Comparison of ENCODE assay signal across 14 cellular contexts in genomic region chr7:143126146-143126545, GRCh38. TPM values are rescaled to one million over a fixed set of nuclear protein-coding genes. Genes with fewer than 3 reads are reported as not detected.
DNase-seq lines count a peak whose midpoint lies in the region; ATAC-seq and TF ChIP-seq lines count a peak whose summit lies in the region.
"Had no signal": no experiment of that assay in that cellular context is flagged by ENCODE, and none has a peak within 500 bp of the region (broad histone marks: within the 10 kb centered on the region; RNA-seq: fewer than 3 reads in every experiment).

No MANE protein-coding gene starts in this region.

- H3K4me1 Mint-ChIP-seq in glutamatergic neuron (ENCODE audit: low read depth, unreplicated experiment) (no peaks in the 10 kb centered on the region), WTC11 (peaks cover 5% of the 10 kb centered on the region)
- no peaks in the 10 kb centered on the region for H3K4me1 Mint-ChIP-seq in activated naive CD4-positive, alpha-beta T cell treated with anti-CD3 and anti-CD28 coated beads, Interleukin-2, amount 10 ng/mL, durations not matched to agents 7 days and 5 days
- H3K4me1 Mint-ChIP-seq: nephron had no signal

- no peak for ATAC-seq in WTC11

- DNase-seq in GM23248 = peak; percentile 48
- peak; percentile 95 for DNase-seq in SIG-M5 treated with dmso at 0.1 percent for 504 hours (lab: John Stamatoyannopoulos, UW; ENCODE audit: unreplicated experiment)
- peak; percentile 76 for DNase-seq in fibroblast of gingiva (ENCODE audit: low read depth)
- no peak for DNase-seq in glutamatergic neuron
- no peak for DNase-seq in WTC11 (ENCODE audit: low spot score)
- DNase-seq in activated naive CD4-positive, alpha-beta T cell treated with anti-CD3 and anti-CD28 coated beads, Interleukin-2, amount 10 ng/mL, durations not matched to agents 7 days and 5 days = no peak
- DNase-seq: adrenal gland, DMS53, NCI-H1105, NCI-H748 treated with DMSO at 0.1 percent for 48 hours, spleen had no signal

- TF ChIP-seq CTCF in glutamatergic neuron (IDR thresholded peaks at IDR 0.05; ENCODE audit: partially characterized antibody, unreplicated experiment) (no peak), WTC11 (IDR thresholded peaks at IDR 0.05) (no peak)

- no peak overlapping the region for H3K4me3 ChIP-seq in GM23248
- H3K4me3 ChIP-seq in skeletal muscle satellite cell (ENCODE audit: low read length) = no peak overlapping the region
- H3K4me3 ChIP-seq: adrenal gland, spleen had no signal

- H3K27ac Mint-ChIP-seq in glutamatergic neuron (ENCODE audit: unreplicated experiment) (no peak overlapping the region), WTC11 (no peak overlapping the region)
- no peak overlapping the region for H3K27ac Mint-ChIP-seq in activated naive CD4-positive, alpha-beta T cell treated with anti-CD3 and anti-CD28 coated beads, Interleukin-2, amount 10 ng/mL, durations not matched to agents 7 days and 5 days
- H3K27ac Mint-ChIP-seq: nephron had no signal

- H3K9me3 Mint-ChIP-seq in glutamatergic neuron (ENCODE audit: unreplicated experiment) (peaks cover 3% of the 10 kb centered on the region), WTC11 (peaks cover 49% of the 10 kb centered on the region)
- H3K9me3 Mint-ChIP-seq in activated naive CD4-positive, alpha-beta T cell treated with anti-CD3 and anti-CD28 coated beads, Interleukin-2, amount 10 ng/mL, durations not matched to agents 7 days and 5 days = peaks cover 6% of the 10 kb centered on the region

- H3K9ac ChIP-seq in GM23248 (no peak overlapping the region), skeletal muscle satellite cell (ENCODE audit: low read depth, low read length) (no peak overlapping the region)

- H4K20me1 ChIP-seq in GM23248 (ENCODE audit: insufficient read depth) = no peaks in the 10 kb centered on the region

- H3K27me3 Mint-ChIP-seq in glutamatergic neuron (ENCODE audit: unreplicated experiment) (peaks cover 4% of the 10 kb centered on the region), WTC11 (ENCODE audit: low read depth) (peaks cover 3% of the 10 kb centered on the region; the same call in 1 of the 2 replicates)
- no peaks in the 10 kb centered on the region for H3K27me3 Mint-ChIP-seq in activated naive CD4-positive, alpha-beta T cell treated with anti-CD3 and anti-CD28 coated beads, Interleukin-2, amount 10 ng/mL, durations not matched to agents 7 days and 5 days

- H2AFZ ChIP-seq in GM23248 = no peak overlapping the region

- H3F3A ChIP-seq in GM23248 (ENCODE audit: insufficient read depth) = 0 out of 2 replicates have a peak, but pooled peaks cover 5% of the 10 kb centered on the region

- H3K4me1 ChIP-seq in GM23248 (ENCODE audit: insufficient read depth) (no peaks in the 10 kb centered on the region), skeletal muscle satellite cell (ENCODE audit: control insufficient read depth, insufficient read depth, low read length) (peaks cover 17% of the 10 kb centered on the region)
- H3K4me1 ChIP-seq: adrenal gland had no signal

- H3K4me3 Mint-ChIP-seq in glutamatergic neuron (ENCODE audit: unreplicated experiment) (no peak overlapping the region), WTC11 (no peak overlapping the region)
- H3K4me3 Mint-ChIP-seq in activated naive CD4-positive, alpha-beta T cell treated with anti-CD3 and anti-CD28 coated beads, Interleukin-2, amount 10 ng/mL, durations not matched to agents 7 days and 5 days = no peak overlapping the region
- H3K4me3 Mint-ChIP-seq: nephron had no signal

- POLR2A ChIA-PET in WTC11 (lab: Charles Lee) = no interaction called here

- 0 to 7% methylated on average over 1 of the region's 1 CpG for WGBS in GM23248 (ENCODE audit: low coverage in 1 of 2, low lambda C conversion rate in 2 of 2, missing lambda C conversion rate in 2 of 2), 2 experiments

- H3K36me3 Mint-ChIP-seq in glutamatergic neuron (ENCODE audit: unreplicated experiment) (no peaks in the 10 kb centered on the region), WTC11 (peaks cover 34% of the 10 kb centered on the region)
- no peaks in the 10 kb centered on the region for H3K36me3 Mint-ChIP-seq in activated naive CD4-positive, alpha-beta T cell treated with anti-CD3 and anti-CD28 coated beads, Interleukin-2, amount 10 ng/mL, durations not matched to agents 7 days and 5 days

- H3K9me2 ChIP-seq in GM23248 (ENCODE audit: insufficient read depth) = no peaks in the 10 kb centered on the region

- H3K9me3 ChIP-seq in GM23248 (ENCODE audit: low read depth) (no peaks in the 10 kb centered on the region), skeletal muscle satellite cell (replicated peaks; ENCODE audit: low read length) (no peaks in the 10 kb centered on the region)
- H3K9me3 ChIP-seq: adrenal gland had no signal

- H3K36me3 ChIP-seq in GM23248 (ENCODE audit: low read depth) (no peaks in the 10 kb centered on the region), skeletal muscle satellite cell (ENCODE audit: insufficient read depth, low read length) (no peaks in the 10 kb centered on the region)
- H3K36me3 ChIP-seq: adrenal gland, spleen had no signal

- no peak overlapping the region for H3K27ac ChIP-seq in GM23248
- H3K27ac ChIP-seq: adrenal gland, spleen had no signal

- CTCF ChIA-PET in WTC11 (lab: Charles Lee) = interaction anchor here (1.2 kb wide), 1 partner anchor 89 kb away, joined by 6 read pairs; no protein-coding TSS in a partner anchor
- CTCF ChIA-PET in activated naive CD4-positive, alpha-beta T cell treated with anti-CD3 and anti-CD28 coated beads, Interleukin-2, amount 10 ng/mL, durations not matched to agents 7 days and 5 days (lab: Charles Lee) = interaction anchor here (0.9 to 1.3 kb wide), 2 partner anchors 89 to 337 kb away, joined by 3 read pairs; no protein-coding TSS in a partner anchor

- no peaks in the 10 kb centered on the region for H3K79me2 ChIP-seq in GM23248 (ENCODE audit: insufficient read depth)

- H3K27me3 ChIP-seq in GM23248 (replicated peaks; ENCODE audit: insufficient read depth) (no peaks in the 10 kb centered on the region), skeletal muscle satellite cell (ENCODE audit: control insufficient read depth, insufficient read depth, low read length) (no peaks in the 10 kb centered on the region)
- H3K27me3 ChIP-seq: adrenal gland, spleen had no signal

- H3K4me2 ChIP-seq in GM23248 (ENCODE audit: unreplicated experiment) = no peak overlapping the region
- H3K4me2 ChIP-seq in skeletal muscle satellite cell (ENCODE audit: low read length) = peak overlapping the region; percentile 44

- in situ Hi-C loops in GM23248 (cut with MboI) = no loop called here

TF ChIP-seq in WTC11, 78 proteins besides CTCF, POLR2A, EP300 and RAD21:
- TF ChIP-seq JAZF1 (CRISPR knock-in tag; IDR thresholded peaks at IDR 0.05) = no peak
- TF ChIP-seq TCF7 (CRISPR knock-in tag; IDR thresholded peaks at IDR 0.05; ENCODE audit: low read depth) = no peak
- no peak for TF ChIP-seq USF1 (CRISPR knock-in tag; IDR thresholded peaks at IDR 0.05)
- no peak for TF ChIP-seq TP53 (CRISPR knock-in tag; IDR thresholded peaks at IDR 0.05)
- TF ChIP-seq ATF2 (CRISPR knock-in tag; IDR thresholded peaks at IDR 0.05; ENCODE audit: borderline replicate concordance, low read depth) = no peak
- TF ChIP-seq ERG (CRISPR knock-in tag; IDR thresholded peaks at IDR 0.05) = no peak
- no peak for TF ChIP-seq TEAD4 (CRISPR knock-in tag; IDR thresholded peaks at IDR 0.05)

RNA-seq across cellular contexts. Expression of gene PIP, which starts 5.7 kb away (rescaled TPM):
- not detected in 2 replicates for total RNA-seq in GM23248 (2014; rRNA removed; shearing (Covaris generic))
- polyA plus RNA-seq in GM23248 (2016; fragmentation: Nextera tagmentation; extraction: Ambion mirVana) = not detected in 2 replicates
- total RNA-seq in skeletal muscle satellite cell (2012; rRNA removed) = not detected in 2 replicates
- total RNA-seq in glutamatergic neuron (ENCODE audit: unreplicated experiment) = not detected
- not detected in 3 replicates for total RNA-seq in WTC11 (2021)
- total RNA-seq: adrenal gland; spleen; T-helper 2 cell treated with Interferon-gamma antibody and Interleukin-4, amounts not matched to agents 100 ng/mL and 5 ng/mL, for 36 hours had no signal
- polyA plus RNA-seq: adrenal gland, spleen had no signal

RNA-seq across cellular contexts. Expression of gene TAS2R39, which starts 57.1 kb away (rescaled TPM):
- total RNA-seq in GM23248 (2014; rRNA removed; shearing (Covaris generic)) = not detected in 2 replicates
- not detected in 2 replicates for polyA plus RNA-seq in GM23248 (2016; fragmentation: Nextera tagmentation; extraction: Ambion mirVana)
- total RNA-seq in skeletal muscle satellite cell (2012; rRNA removed) = not detected in 2 replicates
- total RNA-seq in glutamatergic neuron (ENCODE audit: unreplicated experiment) (not detected), WTC11 (2021) (not detected in 3 replicates)
- total RNA-seq: adrenal gland; spleen; T-helper 2 cell treated with Interferon-gamma antibody and Interleukin-4, amounts not matched to agents 100 ng/mL and 5 ng/mL, for 36 hours had no signal
- polyA plus RNA-seq: adrenal gland, spleen had no signal

Comparison
In these comparisons a context has a peak if more than half of its experiments do, and no peak if none do; other contexts are left out.
1. DNase-seq: peak in GM23248 (single experiment), SIG-M5 treated with dmso at 0.1 percent for 504 hours (single experiment) and fibroblast of gingiva (single experiment); none in glutamatergic neuron (single experiment), WTC11 (single experiment) and activated naive CD4-positive, alpha-beta T cell treated with anti-CD3 and anti-CD28 coated beads, Interleukin-2, amount 10 ng/mL, durations not matched to agents 7 days and 5 days (single experiment).